In genomic region chr11:112049777-112050176, GRCh38 we compare ENCODE assay signal across 16 cellular contexts. TPM values are rescaled to one million over a fixed set of nuclear protein-coding genes. Genes with fewer than 3 reads are reported as not detected.
"Had no signal": no experiment of that assay in that cellular context is flagged by ENCODE, and none has a peak within 500 bp of the region (broad histone marks: within the 10 kb centered on the region; RNA-seq: fewer than 3 reads in every experiment).

No MANE protein-coding gene starts in this region.

- H3K27me3 ChIP-seq: pancreas, tibial artery had no signal

- H3K4me1 ChIP-seq: pancreas had no signal

- H3K9me3 Mint-ChIP-seq: activated T-cell treated with anti-CD3 and anti-CD28 coated beads, Interleukin-2, amount 50 U/mL, for 24 hours; activated T-helper 17 cell treated with anti-CD3 and anti-CD28 coated beads, Interleukin-2, amount 50 U/mL, for 72 hours; stimulated activated naive CD8-positive, alpha-beta T cell treated with anti-CD3 and anti-CD28 coated beads, Interleukin-15, Interleukin-2, amounts not matched to agents 100 ng/mL and 50 ng/mL, for 24 hours had no signal

- DNase-seq: activated T-cell treated with anti-CD3 and anti-CD28 coated beads, Interleukin-2, amount 50 U/mL, for 24 hours; foreskin fibroblast; hippocampal formation; left ventricle myocardium superior; nephron progenitor cell; pancreas; right cardiac atrium; stimulated activated CD4-positive, alpha-beta T cell treated with anti-CD3 and anti-CD28 coated beads, Interleukin-12 subunit alpha, Interleukin-12 subunit beta, amount 100 ng/mL, for 4 hours; stimulated activated CD4-positive, alpha-beta T cell treated with anti-CD3 and anti-CD28 coated beads, Interleukin-4, amount 100 ng/mL, for 4 hours; T-helper 9 cell; tibial artery had no signal

- H3K4me3 ChIP-seq: pancreas, tibial artery had no signal

- ATAC-seq: activated T-helper 17 cell treated with anti-CD3 and anti-CD28 coated beads, Interleukin-2, amount 50 U/mL, for 72 hours; left ventricle myocardium superior; pancreas; right cardiac atrium had no signal

- H3K27ac Mint-ChIP-seq: activated naive CD8-positive, alpha-beta T cell; activated T-helper 17 cell treated with anti-CD3 and anti-CD28 coated beads, Interleukin-2, amount 50 U/mL, for 72 hours; nephron progenitor cell had no signal

- H3K4me3 Mint-ChIP-seq: activated naive CD8-positive, alpha-beta T cell; activated T-cell treated with anti-CD3 and anti-CD28 coated beads, Interleukin-2, amount 50 U/mL, for 24 hours; activated T-helper 17 cell treated with anti-CD3 and anti-CD28 coated beads, Interleukin-2, amount 50 U/mL, for 72 hours; nephron progenitor cell; stimulated activated naive CD8-positive, alpha-beta T cell treated with anti-CD3 and anti-CD28 coated beads, Interleukin-15, Interleukin-2, amounts not matched to agents 100 ng/mL and 50 ng/mL, for 24 hours had no signal

- H3K9me3 ChIP-seq: pancreas, tibial artery had no signal

- H3K27me3 Mint-ChIP-seq: activated naive CD8-positive, alpha-beta T cell; activated T-cell treated with anti-CD3 and anti-CD28 coated beads, Interleukin-2, amount 50 U/mL, for 24 hours; activated T-helper 17 cell treated with anti-CD3 and anti-CD28 coated beads, Interleukin-2, amount 50 U/mL, for 72 hours; stimulated activated naive CD8-positive, alpha-beta T cell treated with anti-CD3 and anti-CD28 coated beads, Interleukin-15, Interleukin-2, amounts not matched to agents 100 ng/mL and 50 ng/mL, for 24 hours had no signal

- H3K27ac ChIP-seq: pancreas had no signal

- H3K4me1 Mint-ChIP-seq: nephron progenitor cell had no signal

RNA-seq across cellular contexts. Expression of gene PIH1D2, which starts 24.0 kb away (rescaled TPM):
- total RNA-seq: mononuclear cell; T-helper 1 cell treated with Interleukin-12 subunit alpha and Interleukin-12 subunit beta and Interleukin-4 antibody, amounts not matched to agents 30 ng/mL and 1 ng/mL, for 36 hours had no signal
